8 cellular contexts compared by ENCODE assay signal in genomic region chr1:148155494-148156360, GRCh38. TPM values are rescaled to one million over a fixed set of nuclear protein-coding genes. Genes with fewer than 3 reads are reported as not detected.
DNase-seq lines count a peak whose midpoint lies in the region; ATAC-seq, FAIRE-seq and TF ChIP-seq lines count a peak whose summit lies in the region.
"Not testable (repeated sequence)": the region's sequence is repeated elsewhere in the genome, so short reads cannot be mapped to it uniquely, and the experiment has no call there.

No MANE protein-coding gene starts in this region.

- not testable (repeated sequence) for H3K36me3 Mint-ChIP-seq in activated B cell treated with CpG ODN at 0.5 μM for 24 hours (ENCODE audit: low read depth); stimulated activated naive B cell treated with anti-CD40 and anti-IgM and Interleukin-4, amounts not matched to agents 10 μg/mL and 1 μg/mL and 100 μg/mL, for 72 hours

- CTCF ChIA-PET in activated B cell treated with CpG ODN at 0.5 μM for 24 hours (lab: Charles Lee), result not testable (repeated sequence)

- H3K27me3 Mint-ChIP-seq in activated B cell treated with CpG ODN at 0.5 μM for 24 hours, result not testable (repeated sequence)
- peaks cover 9 to 18% of the 10 kb centered on the region in 2 donors for H3K27me3 Mint-ChIP-seq in stimulated activated naive B cell treated with anti-CD40 and anti-IgM and Interleukin-4, amounts not matched to agents 10 μg/mL and 1 μg/mL and 100 μg/mL, for 72 hours

- intact Hi-C loops in activated B cell treated with CpG ODN at 0.5 μM for 24 hours (cut with micrococcal nuclease), result not testable (repeated sequence)

- not testable (repeated sequence) for H3K9me2 ChIP-seq in Karpas-422 (replicated peaks; ENCODE audit: insufficient read depth, low read length)

- peak; percentile 13 for ATAC-seq in GM19468 (IDR thresholded peaks at IDR 0.05; ENCODE audit: extremely low read depth, unreplicated experiment)
- peak; percentile 28 for ATAC-seq in HG02678 (IDR thresholded peaks at IDR 0.05; ENCODE audit: unreplicated experiment)
- ATAC-seq in HG03135 (IDR thresholded peaks at IDR 0.05; ENCODE audit: unreplicated experiment), result peak; percentile 41
- peak; percentile 41 for ATAC-seq in activated B cell treated with CpG ODN at 0.5 μM for 24 hours (ENCODE audit: low read depth)
- peak; percentile 50 to 57 for ATAC-seq in stimulated activated naive B cell treated with anti-CD40 and anti-IgM and Interleukin-4, amounts not matched to agents 10 μg/mL and 1 μg/mL and 100 μg/mL, for 72 hours (replicated peaks)

- not testable (repeated sequence) for H3K36me3 ChIP-seq in Karpas-422 (ENCODE audit: insufficient read depth, low read length)

- H3K4me3 ChIP-seq in Karpas-422 (ENCODE audit: low read length), result peak overlapping the region; percentile 62

- TF ChIP-seq CTCF in activated B cell treated with CpG ODN at 0.5 μM for 24 hours (IDR thresholded peaks at IDR 0.05), result not testable (repeated sequence)

- FAIRE-seq in GM12891 (lab: Jason Lieb, UNC), result not testable (repeated sequence)

- not testable (repeated sequence) for H3K79me2 ChIP-seq in Karpas-422 (ENCODE audit: low read length)

- peak overlapping the region; percentile 62 for H3K9ac ChIP-seq in Karpas-422 (ENCODE audit: low read length)

- H3K27me3 ChIP-seq in Karpas-422 (ENCODE audit: low read length), result not testable (repeated sequence)

- H3K4me1 Mint-ChIP-seq in activated B cell treated with CpG ODN at 0.5 μM for 24 hours, result peaks cover 26% of the 10 kb centered on the region
- H3K4me1 Mint-ChIP-seq in stimulated activated naive B cell treated with anti-CD40 and anti-IgM and Interleukin-4, amounts not matched to agents 10 μg/mL and 1 μg/mL and 100 μg/mL, for 72 hours, result peaks cover 11 to 27% of the 10 kb centered on the region in 2 donors

- H3K27ac ChIP-seq in Karpas-422 (ENCODE audit: low read length), result peak overlapping the region; percentile 93

- not testable (repeated sequence) for TF ChIP-seq POLR2A in GM12891 (IDR thresholded peaks at IDR 0.05; ENCODE audit: low read depth, low read length); erythroblast (IDR thresholded peaks at IDR 0.05; ENCODE audit: low read length)

- not testable (repeated sequence) for H2AFZ ChIP-seq in Karpas-422 (ENCODE audit: low read length)

- peak overlapping the region; percentile 79 for H3K4me3 Mint-ChIP-seq in activated B cell treated with CpG ODN at 0.5 μM for 24 hours
- peak overlapping the region; percentile 78 to 80 for H3K4me3 Mint-ChIP-seq in stimulated activated naive B cell treated with anti-CD40 and anti-IgM and Interleukin-4, amounts not matched to agents 10 μg/mL and 1 μg/mL and 100 μg/mL, for 72 hours

- not testable (repeated sequence) for H3K4me1 ChIP-seq in Karpas-422 (ENCODE audit: low read length)

- H3K27ac Mint-ChIP-seq in activated B cell treated with CpG ODN at 0.5 μM for 24 hours, result peak overlapping the region; percentile 90
- H3K27ac Mint-ChIP-seq in stimulated activated naive B cell treated with anti-CD40 and anti-IgM and Interleukin-4, amounts not matched to agents 10 μg/mL and 1 μg/mL and 100 μg/mL, for 72 hours, result peak overlapping the region; percentile 91

- POLR2A ChIA-PET in activated B cell treated with CpG ODN at 0.5 μM for 24 hours (lab: Charles Lee), result interaction anchor here (0.5 to 1.5 kb wide), 3 partner anchors 162 to 1766 kb away, joined by 3 to 5 read pairs (median 4); no protein-coding TSS in a partner anchor

- H3K9me3 Mint-ChIP-seq in activated B cell treated with CpG ODN at 0.5 μM for 24 hours; stimulated activated naive B cell treated with anti-CD40 and anti-IgM and Interleukin-4, amounts not matched to agents 10 μg/mL and 1 μg/mL and 100 μg/mL, for 72 hours: not testable (repeated sequence)

- peak overlapping the region; percentile 71 for H3K4me2 ChIP-seq in Karpas-422 (ENCODE audit: low read depth, low read length, poor library complexity, severe bottlenecking)

- not testable (repeated sequence) for DNase-seq in GM12891 (ENCODE audit: insufficient read length, low spot score); activated B cell treated with CpG ODN at 0.5 μM for 24 hours; stimulated activated naive B cell treated with anti-CD40 and anti-IgM and Interleukin-4, amounts not matched to agents 10 μg/mL and 1 μg/mL and 100 μg/mL, for 72 hours
- peak; percentile 71 for DNase-seq in Karpas-422
- DNase-seq in erythroblast (lab: John Stamatoyannopoulos, UW), result peak; percentile 64 to 78

- not testable (repeated sequence) for H4K20me1 ChIP-seq in Karpas-422 (ENCODE audit: insufficient read depth, low read depth, low read length)

- H3K9me3 ChIP-seq in Karpas-422 (ENCODE audit: low read length), result not testable (repeated sequence)

TF ChIP-seq in GM12891, 5 proteins besides CTCF, POLR2A, EP300 and RAD21:
- TF ChIP-seq SPI1 (IDR thresholded peaks at IDR 0.05; ENCODE audit: low read depth, low read length), result peak; percentile 46; the same call in 1 of the 2 replicates
- 0 out of 2 replicates have a peak, but pooled peaks have one; percentile 12 for TF ChIP-seq POU2F2 (IDR thresholded peaks at IDR 0.05; ENCODE audit: low read depth, low read length)

RNA-seq across cellular contexts. Expression of gene NBPF11, which starts 3.6 kb away (rescaled TPM):
- 5.6 TPM for polyA plus RNA-seq in GM12891 (2012; ENCODE audit: low read depth, missing spikeins)
- total RNA-seq in Karpas-422 (2014; rRNA removed; shearing (Covaris generic); ENCODE audit: low replicate concordance), result 12.6 and 14.9 TPM in 2 replicates
- 25.5 and 28.7 TPM in 2 replicates for total RNA-seq in activated B cell treated with CpG ODN at 0.5 μM for 24 hours
